18 cellular contexts compared by ENCODE assay signal in the genomic region with DNA sequence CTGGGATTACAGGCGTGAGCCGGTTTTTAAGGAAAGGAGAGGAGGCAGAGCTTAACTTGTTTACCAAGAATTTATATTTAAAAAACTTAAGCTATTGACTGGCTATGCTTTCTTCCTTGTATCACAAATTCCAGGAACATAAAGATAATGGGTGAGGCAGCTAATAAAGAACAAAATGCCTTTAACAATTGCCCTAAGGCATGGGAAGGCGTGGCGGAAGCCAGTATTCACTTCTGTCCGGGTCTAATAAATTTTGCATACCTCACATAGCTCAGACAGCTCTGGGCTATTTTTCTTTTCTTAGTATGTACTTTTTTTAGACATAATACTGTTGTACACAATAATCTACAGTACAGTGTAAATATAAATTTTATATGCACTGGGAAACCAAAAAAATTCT. TPM values are rescaled to one million over a fixed set of nuclear protein-coding genes. Genes with fewer than 3 reads are reported as not detected.
DNase-seq lines count a peak whose midpoint lies in the region; ATAC-seq and TF ChIP-seq lines count a peak whose summit lies in the region.
"Had no signal": no experiment of that assay in that cellular context is flagged by ENCODE, and none has a peak within 500 bp of the region (broad histone marks: within the 10 kb centered on the region; RNA-seq: fewer than 3 reads in every experiment).

No MANE protein-coding gene starts in this region.

- H3K27ac Mint-ChIP-seq in activated naive CD8-positive, alpha-beta T cell treated with anti-CD3 and anti-CD28 coated beads, Interleukin-2, amount 50 U/mL, for 24 hours = no peak overlapping the region
- no peak overlapping the region for H3K27ac Mint-ChIP-seq in nephron

- no peaks in the 10 kb centered on the region for H4K20me1 ChIP-seq in GM23248 (ENCODE audit: insufficient read depth)
- H4K20me1 ChIP-seq: BLaER1 had no signal

- no peak overlapping the region for H3K4me3 ChIP-seq in GM23248

- DNase-seq in SIG-M5 treated with dmso at 0.1 percent for 504 hours (lab: John Stamatoyannopoulos, UW; ENCODE audit: unreplicated experiment) (peak; percentile 25), SIG-M5 (lab: John Stamatoyannopoulos, UW) (no peak), GM23248 (no peak), putamen (ENCODE audit: low spot score) (no peak)
- no peak for DNase-seq in activated naive CD8-positive, alpha-beta T cell treated with anti-CD3 and anti-CD28 coated beads, Interleukin-2, amount 50 U/mL, for 24 hours
- DNase-seq: 8988T; activated CD4-positive, CD25-positive, alpha-beta regulatory T cell; DMS79 treated with DMSO at 0.1 percent for 48 hours; heart left ventricle; NCI-H1930; NCI-H446 treated with DMSO at 0.1 percent for 48 hours; stimulated activated CD4-positive, alpha-beta T cell treated with anti-CD3 and anti-CD28 coated beads, Interleukin-12 subunit alpha, Interleukin-12 subunit beta, amount 100 ng/mL, for 4 hours; thyroid gland had no signal

- no peaks in the 10 kb centered on the region for H3K27me3 ChIP-seq in GM23248 (replicated peaks; ENCODE audit: insufficient read depth)
- H3K27me3 ChIP-seq: BLaER1, heart left ventricle, thyroid gland had no signal

- no peaks in the 10 kb centered on the region for H3K9me3 Mint-ChIP-seq in activated naive CD8-positive, alpha-beta T cell treated with anti-CD3 and anti-CD28 coated beads, Interleukin-2, amount 50 U/mL, for 24 hours
- peaks cover 6% of the 10 kb centered on the region for H3K9me3 Mint-ChIP-seq in nephron
- H3K9me3 Mint-ChIP-seq: T-helper 1 cell treated with Interleukin-12 subunit alpha and Interleukin-12 subunit beta and Interleukin-4 antibody, amounts not matched to agents 30 μg/mL and 1 μg/mL, for 36 hours had no signal

- ATAC-seq in activated naive CD8-positive, alpha-beta T cell treated with anti-CD3 and anti-CD28 coated beads, Interleukin-2, amount 50 U/mL, for 24 hours = no peak
- ATAC-seq in HG03432 (IDR thresholded peaks at IDR 0.05; ENCODE audit: unreplicated experiment) (no peak), HG03571 (IDR thresholded peaks at IDR 0.05; ENCODE audit: unreplicated experiment) (no peak)

- H3K36me3 Mint-ChIP-seq in activated naive CD8-positive, alpha-beta T cell treated with anti-CD3 and anti-CD28 coated beads, Interleukin-2, amount 50 U/mL, for 24 hours (ENCODE audit: low read depth) = peaks cover 9% of the 10 kb centered on the region
- H3K36me3 Mint-ChIP-seq in nephron (ENCODE audit: low read depth) = peaks cover 4% of the 10 kb centered on the region

- no peak for TF ChIP-seq CTCF in nephron (IDR thresholded peaks at IDR 0.05; ENCODE audit: unreplicated experiment in 3 of 3)

- no peaks in the 10 kb centered on the region for H3K9me2 ChIP-seq in GM23248 (ENCODE audit: insufficient read depth)

- H3K4me1 Mint-ChIP-seq in activated naive CD8-positive, alpha-beta T cell treated with anti-CD3 and anti-CD28 coated beads, Interleukin-2, amount 50 U/mL, for 24 hours = peaks cover 22% of the 10 kb centered on the region
- peaks cover 10% of the 10 kb centered on the region for H3K4me1 Mint-ChIP-seq in nephron

- H3K4me2 ChIP-seq in GM23248 (ENCODE audit: unreplicated experiment) = no peak overlapping the region

- peaks cover 18% of the 10 kb centered on the region for H3K79me2 ChIP-seq in GM23248 (ENCODE audit: insufficient read depth)

- peaks cover 7% of the 10 kb centered on the region; the same call in 1 of the 2 replicates for H3K4me1 ChIP-seq in GM23248 (ENCODE audit: insufficient read depth)

- H3K36me3 ChIP-seq in GM23248 (ENCODE audit: low read depth) = no peaks in the 10 kb centered on the region
- H3K36me3 ChIP-seq: BLaER1, heart left ventricle, thyroid gland had no signal

- in situ Hi-C loops in GM23248 (cut with MboI) = no loop called here

- 78 to 84% methylated on average over 5 of the region's 5 CpGs for WGBS in GM23248 (ENCODE audit: low coverage in 1 of 2, low lambda C conversion rate in 2 of 2, missing lambda C conversion rate in 2 of 2), 2 experiments

- no peaks in the 10 kb centered on the region for H3F3A ChIP-seq in GM23248 (ENCODE audit: insufficient read depth)

- H3K27me3 Mint-ChIP-seq in activated naive CD8-positive, alpha-beta T cell treated with anti-CD3 and anti-CD28 coated beads, Interleukin-2, amount 50 U/mL, for 24 hours = no peaks in the 10 kb centered on the region
- peaks cover 3% of the 10 kb centered on the region for H3K27me3 Mint-ChIP-seq in nephron (ENCODE audit: low read depth)

- no peaks in the 10 kb centered on the region for H3K9me3 ChIP-seq in GM23248 (ENCODE audit: low read depth)
- H3K9me3 ChIP-seq: BLaER1, heart left ventricle, thyroid gland had no signal

- no peak overlapping the region for H3K27ac ChIP-seq in GM23248

- no peak overlapping the region for H3K9ac ChIP-seq in GM23248

- H3K4me3 Mint-ChIP-seq in activated naive CD8-positive, alpha-beta T cell treated with anti-CD3 and anti-CD28 coated beads, Interleukin-2, amount 50 U/mL, for 24 hours = peak overlapping the region; percentile 11
- H3K4me3 Mint-ChIP-seq in nephron = peak overlapping the region; percentile 53 to 62 (median 54)

- H2AFZ ChIP-seq in GM23248 = peak overlapping the region; percentile 100; the same call in 1 of the 2 replicates

RNA-seq across cellular contexts. Expression of a gene that starts 1.0 kb away (rescaled TPM):
- total RNA-seq in GM23248 (2014; rRNA removed; shearing (Covaris generic)) = 27.6 and 42.1 TPM in 2 replicates
- polyA plus RNA-seq in GM23248 (2016; fragmentation: Nextera tagmentation; extraction: Ambion mirVana) = 11.4 and 13.2 TPM in 2 replicates
